36 cellular contexts compared by ENCODE assay signal in genomic region chr15:58321034-58321433, GRCh38.
DNase-seq lines count a peak whose midpoint lies in the region; ATAC-seq, FAIRE-seq and TF ChIP-seq lines count a peak whose summit lies in the region.
"Had no signal": no experiment of that assay in that cellular context is flagged by ENCODE, and none has a peak within 500 bp of the region (broad histone marks: within the 10 kb centered on the region; RNA-seq: fewer than 3 reads in every experiment).

No MANE protein-coding gene starts in this region.

- 52% methylated on average over 2 of the region's 2 CpGs for WGBS in A549 (ENCODE audit: missing lambda C conversion rate)
- 63% methylated on average over 2 of the region's 2 CpGs for WGBS in K562 (ENCODE audit: insufficient coverage, low coverage, missing lambda C conversion rate)
- 87 to 94% (median 90%) methylated on average over 2 of the region's 2 CpGs for WGBS in stomach, 5 donors
- 97% methylated on average over 2 of the region's 2 CpGs for WGBS in smooth muscle cell (ENCODE audit: low lambda C conversion rate)

- no peaks in the 10 kb centered on the region for H3K4me1 Mint-ChIP-seq in activated T-helper 17 cell treated with anti-CD3 and anti-CD28 coated beads, Interleukin-2, amount 50 U/mL, for 72 hours
- H3K4me1 Mint-ChIP-seq: B cell had no signal

- no peak overlapping the region for H3K4me2 ChIP-seq in A549
- H3K4me2 ChIP-seq in K562 (ENCODE audit: insufficient read depth, low read length): no peak overlapping the region
- no peak overlapping the region for H3K4me2 ChIP-seq in smooth muscle cell

- H4K20me1 ChIP-seq in K562 (replicated peaks; ENCODE audit: control insufficient read depth, insufficient read depth, low read length) (no peaks in the 10 kb centered on the region), smooth muscle cell (ENCODE audit: low read depth) (no peaks in the 10 kb centered on the region)
- H4K20me1 ChIP-seq: BLaER1; BLaER1 treated with 17β-estradiol and CSF1 and Interleukin-3, amounts not matched to agents 10 nM and 100 nM had no signal

- POLR2A ChIA-PET in A549 (lab: Yijun Ruan, JAX) (no interaction called here), HEK293 (lab: Yijun Ruan, JAX) (no interaction called here), K562 (lab: Yijun Ruan, JAX) (interaction anchor here (0.7 to 1.3 kb wide), 2 partner anchors 11 to 270 kb away, joined by 3 to 4 read pairs; no protein-coding TSS in a partner anchor)

- TF ChIP-seq RAD21 in A549 (conservative IDR thresholded peaks at IDR 0.05 in 1 of 2, IDR thresholded peaks at IDR 0.05 in 1 of 2) (no peak), K562 (CRISPR knock-in tag; conservative IDR thresholded peaks at IDR 0.05 in 1 of 2, IDR thresholded peaks at IDR 0.05 in 1 of 2) (no peak)

- H3K9me3 ChIP-seq in A549 (no peaks in the 10 kb centered on the region; the same call in 2 of the 3 replicates), HEK293 (ENCODE audit: control insufficient read depth, insufficient read depth, low read depth, low read length) (no peaks in the 10 kb centered on the region), K562 (replicated peaks; ENCODE audit: control insufficient read depth, insufficient read depth, low read depth, low read length) (no peaks in the 10 kb centered on the region), stomach (no peaks in the 10 kb centered on the region), smooth muscle cell (replicated peaks; ENCODE audit: low read depth) (no peaks in the 10 kb centered on the region)
- H3K9me3 ChIP-seq: BE2C had no signal

- BruUV-seq in K562 (replicated peaks; lab: Mats Ljungman, UMichigan): no TSS peak

- H3K9me1 ChIP-seq in K562 (ENCODE audit: control insufficient read depth, insufficient read depth, low read length): no peaks in the 10 kb centered on the region

- no peak overlapping the region for H3K4me3 Mint-ChIP-seq in activated T-helper 17 cell treated with anti-CD3 and anti-CD28 coated beads, Interleukin-2, amount 50 U/mL, for 72 hours
- H3K4me3 Mint-ChIP-seq: B cell; CD14-positive monocyte; CD4-positive, alpha-beta memory T cell; CD4-positive, alpha-beta T cell; CD4-positive, CD25-positive, alpha-beta regulatory T cell; CD8-positive, alpha-beta memory T cell; CD8-positive, alpha-beta T cell had no signal

- no peak for DNase-seq in A549 (ENCODE audit: low read depth in 1 of 2, low spot score in 1 of 2)
- DNase-seq in K562 (ENCODE audit: extremely low read depth in 1 of 4, low spot score in 3 of 4): no peak
- DNase-seq in stomach: no peak
- DNase-seq in NCI-H2196 (lab: John Stamatoyannopoulos, UW; ENCODE audit: unreplicated experiment): no peak
- no peak for DNase-seq in COLO668 (lab: John Stamatoyannopoulos, UW; ENCODE audit: unreplicated experiment)
- DNase-seq in smooth muscle cell (lab: John Stamatoyannopoulos, UW; ENCODE audit: unreplicated experiment): no peak
- DNase-seq: 8988T; ACHN; AML-193; BE2C; C1 segment of cervical spinal cord; Caco-2; Calu3; CD4-positive, alpha-beta memory T cell; CD4-positive, alpha-beta T cell; CD4-positive, CD25-positive, alpha-beta regulatory T cell; CD8-positive, alpha-beta memory T cell; CD8-positive, alpha-beta T cell; COR-L47; DMS 273 treated with DMSO at 0.1 percent for 48 hours; DMS153; DMS53; DMS79; DMS79 treated with DMSO at 0.1 percent for 48 hours; DND-41; EL had no signal

- in situ Hi-C loops in K562 (cut with MboI): no loop called here

- H3K9ac ChIP-seq in K562 (ENCODE audit: insufficient read depth in 1 of 2, low read depth in 2 of 2, low read length in 2 of 2): no peak overlapping the region
- H3K9ac ChIP-seq in smooth muscle cell (ENCODE audit: low read depth): no peak overlapping the region
- H3K9ac ChIP-seq: BLaER1; BLaER1 treated with 17β-estradiol and CSF1 and Interleukin-3, amounts not matched to agents 10 nM and 100 nM had no signal

- no peak overlapping the region for H3K4me3 ChIP-seq in A549
- H3K4me3 ChIP-seq in HEK293 (ENCODE audit: low read depth, low read length): no peak overlapping the region
- no peak overlapping the region for H3K4me3 ChIP-seq in K562
- H3K4me3 ChIP-seq in stomach: no peak overlapping the region
- no peak overlapping the region for H3K4me3 ChIP-seq in smooth muscle cell
- H3K4me3 ChIP-seq: BLaER1; BLaER1 treated with 17β-estradiol and CSF1 and Interleukin-3, amounts not matched to agents 10 nM and 100 nM had no signal

- TF ChIP-seq CTCF in A549 (IDR thresholded peaks at IDR 0.05) (no peak), HEK293 (tag by site-specific recombination; IDR thresholded peaks at IDR 0.05) (no peak), K562 (IDR thresholded peaks at IDR 0.05 in 2 of 3, conservative IDR thresholded peaks at IDR 0.05 in 1 of 3; ENCODE audit: insufficient read depth in 2 of 3, low read depth in 1 of 3, low read length in 3 of 3) (no peak), stomach (IDR thresholded peaks at IDR 0.05) (no peak), smooth muscle cell (IDR thresholded peaks at IDR 0.05; ENCODE audit: borderline replicate concordance, insufficient read depth, poor library complexity, severe bottlenecking) (no peak)

- no peaks in the 10 kb centered on the region for H3K36me3 Mint-ChIP-seq in activated T-helper 17 cell treated with anti-CD3 and anti-CD28 coated beads, Interleukin-2, amount 50 U/mL, for 72 hours (ENCODE audit: low read depth)
- H3K36me3 Mint-ChIP-seq: CD14-positive monocyte; CD4-positive, alpha-beta memory T cell; CD4-positive, CD25-positive, alpha-beta regulatory T cell; CD8-positive, alpha-beta T cell had no signal

- H3K4me1 ChIP-seq in A549: no peaks in the 10 kb centered on the region
- H3K4me1 ChIP-seq in HEK293 (ENCODE audit: control insufficient read depth, insufficient read depth, low read length): no peaks in the 10 kb centered on the region
- H3K4me1 ChIP-seq in K562 (replicated peaks in 1 of 2; ENCODE audit: control insufficient read depth in 2 of 2, insufficient read depth in 2 of 2, low read length in 2 of 2): no peaks in the 10 kb centered on the region
- H3K4me1 ChIP-seq in stomach: no peaks in the 10 kb centered on the region
- H3K4me1 ChIP-seq in smooth muscle cell (ENCODE audit: low read depth): no peaks in the 10 kb centered on the region
- H3K4me1 ChIP-seq: BE2C, Caco-2 had no signal

- H3K27ac ChIP-seq in A549 (no peak overlapping the region), HEK293 (ENCODE audit: extremely low read depth, low read depth, low read length) (no peak overlapping the region), K562 (ENCODE audit: extremely low read depth, low read depth, low read length) (no peak overlapping the region), stomach (no peak overlapping the region), smooth muscle cell (ENCODE audit: low read depth) (no peak overlapping the region)
- H3K27ac ChIP-seq: 22Rv1; BLaER1; BLaER1 treated with 17β-estradiol and CSF1 and Interleukin-3, amounts not matched to agents 10 nM and 100 nM; C4-2B had no signal

- ATAC-seq in A549 (no peak), K562 (no peak)
- ATAC-seq in activated T-helper 17 cell treated with anti-CD3 and anti-CD28 coated beads, Interleukin-2, amount 50 U/mL, for 72 hours (replicated peaks): peak; percentile 16
- ATAC-seq: CD8-positive, alpha-beta T cell had no signal

- TF ChIP-seq EP300 in A549 (IDR thresholded peaks at IDR 0.05) (no peak), K562 (IDR thresholded peaks at IDR 0.05; ENCODE audit: low read length) (no peak), stomach (IDR thresholded peaks at IDR 0.05) (no peak)

- no peaks in the 10 kb centered on the region for H3K27me3 Mint-ChIP-seq in activated T-helper 17 cell treated with anti-CD3 and anti-CD28 coated beads, Interleukin-2, amount 50 U/mL, for 72 hours
- H3K27me3 Mint-ChIP-seq: B cell; CD4-positive, alpha-beta T cell had no signal

- H2AFZ ChIP-seq in K562 (ENCODE audit: low read depth, low read length) (no peak overlapping the region), smooth muscle cell (ENCODE audit: low read depth) (no peak overlapping the region)

- intact Hi-C loops in K562 (cut with micrococcal nuclease): no loop called here
- intact Hi-C loops in stomach (cut with DNase I; ENCODE audit: low total_unique reads): no loop called here

- peak; percentile 68 for FAIRE-seq in A549 (lab: Jason Lieb, UNC)
- no peak for FAIRE-seq in K562 (lab: Jason Lieb, UNC)
- FAIRE-seq: A204.1, D721Med had no signal

- TF ChIP-seq POLR2A in A549 (IDR thresholded peaks at IDR 0.05; ENCODE audit: low read length) (no peak), K562 (conservative IDR thresholded peaks at IDR 0.05) (no peak), stomach (IDR thresholded peaks at IDR 0.05) (no peak)

- no peaks in the 10 kb centered on the region for H3K27me3 ChIP-seq in K562 (ENCODE audit: control insufficient read depth in 2 of 2, insufficient read depth in 2 of 2, low read length in 2 of 2)
- H3K27me3 ChIP-seq in stomach: no peaks in the 10 kb centered on the region
- H3K27me3 ChIP-seq in smooth muscle cell (ENCODE audit: low read depth): no peaks in the 10 kb centered on the region
- H3K27me3 ChIP-seq: BE2C; BLaER1; BLaER1 treated with 17β-estradiol and CSF1 and Interleukin-3, amounts not matched to agents 10 nM and 100 nM had no signal

- H3F3A ChIP-seq in smooth muscle cell (ENCODE audit: low read depth): no peaks in the 10 kb centered on the region

- CTCF ChIA-PET in A549 (lab: Yijun Ruan, JAX) (no interaction called here), HEK293 (lab: Yijun Ruan, JAX) (no interaction called here), K562 (lab: Yijun Ruan, JAX; ENCODE audit: low intra/inter-chr PET ratio) (no interaction called here)

- H3K27ac Mint-ChIP-seq in activated T-helper 17 cell treated with anti-CD3 and anti-CD28 coated beads, Interleukin-2, amount 50 U/mL, for 72 hours: no peak overlapping the region
- H3K27ac Mint-ChIP-seq: B cell; CD4-positive, alpha-beta memory T cell; CD4-positive, alpha-beta T cell; CD4-positive, CD25-positive, alpha-beta regulatory T cell; CD8-positive, alpha-beta memory T cell; CD8-positive, alpha-beta T cell had no signal

- H3K79me2 ChIP-seq in K562 (ENCODE audit: control insufficient read depth, insufficient read depth, low read length) (no peaks in the 10 kb centered on the region), smooth muscle cell (ENCODE audit: low read depth) (no peaks in the 10 kb centered on the region)

- H3K36me3 ChIP-seq in HEK293 (ENCODE audit: control insufficient read depth in 2 of 2, insufficient read depth in 1 of 2, low read length in 2 of 2) (no peaks in the 10 kb centered on the region), K562 (ENCODE audit: control insufficient read depth, insufficient read depth, low read length) (no peaks in the 10 kb centered on the region), stomach (no peaks in the 10 kb centered on the region), smooth muscle cell (ENCODE audit: low read depth) (no peaks in the 10 kb centered on the region)
- H3K36me3 ChIP-seq: BE2C; BLaER1; BLaER1 treated with 17β-estradiol and CSF1 and Interleukin-3, amounts not matched to agents 10 nM and 100 nM had no signal

- H3K9me3 Mint-ChIP-seq in activated T-helper 17 cell treated with anti-CD3 and anti-CD28 coated beads, Interleukin-2, amount 50 U/mL, for 72 hours: no peaks in the 10 kb centered on the region
- H3K9me3 Mint-ChIP-seq: CD8-positive, alpha-beta memory T cell; CD8-positive, alpha-beta T cell had no signal

TF ChIP-seq in A549, 52 proteins besides CTCF, POLR2A, EP300 and RAD21 (continues in another document):
- no peak for TF ChIP-seq NFE2L2 (conservative IDR thresholded peaks at IDR 0.05; ENCODE audit: low read length)

TF ChIP-seq in K562, 482 proteins besides CTCF, POLR2A, EP300 and RAD21 (continues in another document):
- TF ChIP-seq ZNF146 (CRISPR knock-in tag; IDR thresholded peaks at IDR 0.05; ENCODE audit: unreplicated experiment): peak; percentile 94
